1 cellular context compared by ENCODE assay signal in the genomic region with DNA sequence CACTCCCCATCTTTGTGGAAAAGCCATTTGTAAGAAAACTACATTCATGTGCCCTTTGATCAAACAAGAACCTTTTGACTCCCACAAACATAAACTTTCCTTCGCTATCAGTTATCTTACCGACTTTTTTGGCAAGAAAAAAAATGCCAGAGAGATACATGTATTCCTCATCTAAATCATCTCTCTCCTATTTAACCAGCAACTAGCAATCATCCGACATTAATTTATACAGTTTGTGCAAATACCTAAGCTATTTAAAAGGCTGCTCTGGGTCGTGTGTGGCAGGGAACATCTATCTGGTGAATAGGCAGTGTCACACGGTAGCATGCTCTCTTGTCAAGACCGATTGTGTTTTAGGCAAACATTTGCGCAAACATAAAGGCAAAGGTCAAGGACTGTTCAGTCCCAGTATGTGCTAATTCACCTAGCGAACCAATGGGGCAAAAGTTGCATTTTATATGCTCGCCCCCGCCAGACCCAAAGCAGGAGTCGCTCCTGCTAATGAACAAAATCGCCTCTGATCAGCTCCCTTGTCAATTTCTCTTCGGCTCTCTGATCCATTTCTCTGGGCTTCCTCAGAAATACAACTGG.
TF ChIP-seq lines count a peak whose summit lies in the region.

No MANE protein-coding gene starts in this region.

TF ChIP-seq in HepG2, 621 proteins besides CTCF, POLR2A, EP300 and RAD21 (continued from another document and continues in another):
- TF ChIP-seq GMEB1 (CRISPR knock-in tag; IDR thresholded peaks at IDR 0.05; ENCODE audit: borderline replicate concordance) (no peak), ZNF776 (CRISPR knock-in tag; IDR thresholded peaks at IDR 0.05) (no peak), FOXO4 (CRISPR knock-in tag; conservative IDR thresholded peaks at IDR 0.05) (no peak), MBD4 (IDR thresholded peaks at IDR 0.05; ENCODE audit: borderline replicate concordance, low read length) (no peak), ZNF710 (CRISPR knock-in tag; IDR thresholded peaks at IDR 0.05; ENCODE audit: borderline replicate concordance) (no peak), ZNF772 (CRISPR knock-in tag; IDR thresholded peaks at IDR 0.05) (no peak), ZNF879 (CRISPR knock-in tag; IDR thresholded peaks at IDR 0.05) (no peak), ZNF343 (CRISPR knock-in tag; IDR thresholded peaks at IDR 0.05) (no peak), EEA1 (CRISPR knock-in tag; IDR thresholded peaks at IDR 0.05; ENCODE audit: borderline replicate concordance) (no peak), ATF7 (IDR thresholded peaks at IDR 0.05) (no peak), ATF7 (CRISPR knock-in tag; IDR thresholded peaks at IDR 0.05) (no peak), CHCHD3 (CRISPR knock-in tag; IDR thresholded peaks at IDR 0.05) (no peak), ZNF451 (CRISPR knock-in tag; IDR thresholded peaks at IDR 0.05) (no peak), SOX6 (IDR thresholded peaks at IDR 0.05) (no peak), SOX6 (CRISPR knock-in tag; IDR thresholded peaks at IDR 0.05) (peak; percentile 91), ZNF792 (CRISPR knock-in tag; IDR thresholded peaks at IDR 0.05) (0 out of 2 replicates have a peak, but pooled peaks have one; percentile 54), TRAFD1 (CRISPR knock-in tag; IDR thresholded peaks at IDR 0.05; ENCODE audit: borderline replicate concordance) (no peak), ZNF574 (CRISPR knock-in tag; IDR thresholded peaks at IDR 0.05) (no peak), ZNF670 (CRISPR knock-in tag; IDR thresholded peaks at IDR 0.05; ENCODE audit: borderline replicate concordance) (no peak), ZNF562 (CRISPR knock-in tag; IDR thresholded peaks at IDR 0.05; ENCODE audit: borderline replicate concordance) (no peak), ZNF766 (CRISPR knock-in tag; IDR thresholded peaks at IDR 0.05; ENCODE audit: borderline replicate concordance) (no peak), CEBPZ (IDR thresholded peaks at IDR 0.05; ENCODE audit: low read length) (no peak), ZBTB1 (CRISPR knock-in tag; IDR thresholded peaks at IDR 0.05; ENCODE audit: borderline replicate concordance) (no peak), ZNF333 (CRISPR knock-in tag; IDR thresholded peaks at IDR 0.05; ENCODE audit: borderline replicate concordance) (no peak), DNMT3B (CRISPR knock-in tag; conservative IDR thresholded peaks at IDR 0.05) (no peak), TMF1 (CRISPR knock-in tag; IDR thresholded peaks at IDR 0.05; ENCODE audit: low read depth) (no peak), ZNF280B (CRISPR knock-in tag; IDR thresholded peaks at IDR 0.05; ENCODE audit: borderline replicate concordance) (no peak), ZIK1 (CRISPR knock-in tag; IDR thresholded peaks at IDR 0.05; ENCODE audit: borderline replicate concordance, low read depth) (no peak), PCBP2 (optimal IDR thresholded peaks at IDR 0.05; ENCODE audit: low read depth, low read length, poor library complexity, severe bottlenecking) (no peak), ZNF253 (CRISPR knock-in tag; IDR thresholded peaks at IDR 0.05; ENCODE audit: borderline replicate concordance) (no peak), ZNF567 (CRISPR knock-in tag; IDR thresholded peaks at IDR 0.05; ENCODE audit: borderline replicate concordance) (no peak)
- TF ChIP-seq, protein P1, sequence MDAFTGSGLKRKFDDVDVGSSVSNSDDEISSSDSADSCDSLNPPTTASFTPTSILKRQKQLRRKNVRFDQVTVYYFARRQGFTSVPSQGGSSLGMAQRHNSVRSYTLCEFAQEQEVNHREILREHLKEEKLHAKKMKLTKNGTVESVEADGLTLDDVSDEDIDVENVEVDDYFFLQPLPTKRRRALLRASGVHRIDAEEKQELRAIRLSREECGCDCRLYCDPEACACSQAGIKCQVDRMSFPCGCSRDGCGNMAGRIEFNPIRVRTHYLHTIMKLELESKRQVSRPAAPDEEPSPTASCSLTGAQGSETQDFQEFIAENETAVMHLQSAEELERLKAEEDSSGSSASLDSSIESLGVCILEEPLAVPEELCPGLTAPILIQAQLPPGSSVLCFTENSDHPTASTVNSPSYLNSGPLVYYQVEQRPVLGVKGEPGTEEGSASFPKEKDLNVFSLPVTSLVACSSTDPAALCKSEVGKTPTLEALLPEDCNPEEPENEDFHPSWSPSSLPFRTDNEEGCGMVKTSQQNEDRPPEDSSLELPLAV (CRISPR knock-in tag; conservative IDR thresholded peaks at IDR 0.05; ENCODE audit: low read depth), result no peak
- TF ChIP-seq, protein P2, sequence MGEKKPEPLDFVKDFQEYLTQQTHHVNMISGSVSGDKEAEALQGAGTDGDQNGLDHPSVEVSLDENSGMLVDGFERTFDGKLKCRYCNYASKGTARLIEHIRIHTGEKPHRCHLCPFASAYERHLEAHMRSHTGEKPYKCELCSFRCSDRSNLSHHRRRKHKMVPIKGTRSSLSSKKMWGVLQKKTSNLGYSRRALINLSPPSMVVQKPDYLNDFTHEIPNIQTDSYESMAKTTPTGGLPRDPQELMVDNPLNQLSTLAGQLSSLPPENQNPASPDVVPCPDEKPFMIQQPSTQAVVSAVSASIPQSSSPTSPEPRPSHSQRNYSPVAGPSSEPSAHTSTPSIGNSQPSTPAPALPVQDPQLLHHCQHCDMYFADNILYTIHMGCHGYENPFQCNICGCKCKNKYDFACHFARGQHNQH (CRISPR knock-in tag; IDR thresholded peaks at IDR 0.05), result 0 out of 2 replicates have a peak, but pooled peaks have one; percentile 48
- TF ChIP-seq, protein P3, sequence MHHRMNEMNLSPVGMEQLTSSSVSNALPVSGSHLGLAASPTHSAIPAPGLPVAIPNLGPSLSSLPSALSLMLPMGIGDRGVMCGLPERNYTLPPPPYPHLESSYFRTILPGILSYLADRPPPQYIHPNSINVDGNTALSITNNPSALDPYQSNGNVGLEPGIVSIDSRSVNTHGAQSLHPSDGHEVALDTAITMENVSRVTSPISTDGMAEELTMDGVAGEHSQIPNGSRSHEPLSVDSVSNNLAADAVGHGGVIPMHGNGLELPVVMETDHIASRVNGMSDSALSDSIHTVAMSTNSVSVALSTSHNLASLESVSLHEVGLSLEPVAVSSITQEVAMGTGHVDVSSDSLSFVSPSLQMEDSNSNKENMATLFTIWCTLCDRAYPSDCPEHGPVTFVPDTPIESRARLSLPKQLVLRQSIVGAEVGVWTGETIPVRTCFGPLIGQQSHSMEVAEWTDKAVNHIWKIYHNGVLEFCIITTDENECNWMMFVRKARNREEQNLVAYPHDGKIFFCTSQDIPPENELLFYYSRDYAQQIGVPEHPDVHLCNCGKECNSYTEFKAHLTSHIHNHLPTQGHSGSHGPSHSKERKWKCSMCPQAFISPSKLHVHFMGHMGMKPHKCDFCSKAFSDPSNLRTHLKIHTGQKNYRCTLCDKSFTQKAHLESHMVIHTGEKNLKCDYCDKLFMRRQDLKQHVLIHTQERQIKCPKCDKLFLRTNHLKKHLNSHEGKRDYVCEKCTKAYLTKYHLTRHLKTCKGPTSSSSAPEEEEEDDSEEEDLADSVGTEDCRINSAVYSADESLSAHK (CRISPR knock-in tag; IDR thresholded peaks at IDR 0.05; ENCODE audit: borderline replicate concordance), result no peak
- TF ChIP-seq, protein P4, sequence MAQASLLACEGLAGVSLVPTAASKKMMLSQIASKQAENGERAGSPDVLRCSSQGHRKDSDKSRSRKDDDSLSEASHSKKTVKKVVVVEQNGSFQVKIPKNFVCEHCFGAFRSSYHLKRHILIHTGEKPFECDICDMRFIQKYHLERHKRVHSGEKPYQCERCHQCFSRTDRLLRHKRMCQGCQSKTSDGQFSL (CRISPR knock-in tag; IDR thresholded peaks at IDR 0.05), result no peak
